Comparison of ENCODE assay signal across 26 cellular contexts in the genomic region with DNA sequence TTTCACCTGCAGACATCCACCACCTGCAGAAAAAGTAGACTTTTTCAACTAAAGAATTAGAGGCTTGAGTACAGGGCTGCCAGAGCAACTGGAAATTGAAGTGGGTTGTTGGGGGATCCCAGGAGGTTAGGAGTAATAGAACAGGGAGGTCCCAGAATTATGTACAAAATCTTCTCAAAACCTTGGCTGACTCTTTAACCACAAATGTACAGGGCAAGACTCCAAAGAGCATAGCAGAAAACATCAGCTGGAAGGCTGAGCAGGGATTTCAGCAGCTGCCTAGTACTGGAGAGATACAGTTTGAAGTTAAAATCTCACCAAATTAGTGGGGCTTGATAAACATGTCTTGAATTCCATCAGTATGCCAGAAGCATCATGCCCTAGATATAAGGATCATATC.
A peak's percentile ranks its signal among the peaks of the same experiment; 100 is the strongest.
DNase-seq lines count a peak whose midpoint lies in the region; ATAC-seq, FAIRE-seq and TF ChIP-seq lines count a peak whose summit lies in the region.
"Had no signal": no experiment of that assay in that cellular context is flagged by ENCODE, and none has a peak within 500 bp of the region (broad histone marks: within the 10 kb centered on the region; RNA-seq: fewer than 3 reads in every experiment).

No MANE protein-coding gene starts in this region.

- H3K9me3 ChIP-seq in pancreas (no peaks in the 10 kb centered on the region), Caco-2 (peaks cover 27% of the 10 kb centered on the region)

- no peak overlapping the region for H3K4me3 Mint-ChIP-seq in natural killer cell treated with Interleukin-12 subunit alpha and Interleukin-12 subunit beta and Interleukin-15 and Interleukin-18, amount 100 ng/mL, for 72 hours
- no peak overlapping the region for H3K4me3 Mint-ChIP-seq in Caco-2 (ENCODE audit: unreplicated experiment)
- H3K4me3 Mint-ChIP-seq: activated CD4-positive, alpha-beta T cell treated with anti-CD3 and anti-CD28 coated beads, Interleukin-2, amount 10 ng/mL, durations not matched to agents 24 days and 14 days; activated naive CD8-positive, alpha-beta T cell treated with anti-CD3 and anti-CD28 coated beads, Interleukin-2, amount 50 U/mL, for 24 hours; CD4-positive, alpha-beta T cell; GM23338; IgD-negative memory B cell; T-helper 1 cell treated with Interleukin-12 subunit alpha and Interleukin-12 subunit beta and Interleukin-4 antibody, amounts not matched to agents 30 μg/mL and 1 μg/mL, for 36 hours had no signal

- H3K27me3 ChIP-seq in pancreas (no peaks in the 10 kb centered on the region), Caco-2 (replicated peaks; ENCODE audit: control insufficient read depth, insufficient read depth, low read length) (no peaks in the 10 kb centered on the region)
- H3K27me3 ChIP-seq: foreskin keratinocyte, tibial nerve had no signal

- H3K27ac Mint-ChIP-seq in natural killer cell treated with Interleukin-12 subunit alpha and Interleukin-12 subunit beta and Interleukin-15 and Interleukin-18, amount 100 ng/mL, for 72 hours, result no peak overlapping the region
- H3K27ac Mint-ChIP-seq in Caco-2 (ENCODE audit: unreplicated experiment), result no peak overlapping the region
- H3K27ac Mint-ChIP-seq: activated CD4-positive, alpha-beta T cell treated with anti-CD3 and anti-CD28 coated beads, Interleukin-2, amount 10 ng/mL, durations not matched to agents 24 days and 14 days; activated naive CD8-positive, alpha-beta T cell treated with anti-CD3 and anti-CD28 coated beads, Interleukin-2, amount 50 U/mL, for 24 hours; CD4-positive, alpha-beta T cell; GM23338; IgD-negative memory B cell; T-helper 1 cell treated with Interleukin-12 subunit alpha and Interleukin-12 subunit beta and Interleukin-4 antibody, amounts not matched to agents 30 μg/mL and 1 μg/mL, for 36 hours had no signal

- peak in 3 of 4 donors; percentile 19 to 45 (median 30) for ATAC-seq in pancreas
- ATAC-seq in natural killer cell treated with Interleukin-12 subunit alpha and Interleukin-12 subunit beta and Interleukin-15 and Interleukin-18, amount 100 ng/mL, for 72 hours, result no peak
- ATAC-seq: activated naive CD8-positive, alpha-beta T cell treated with anti-CD3 and anti-CD28 coated beads, Interleukin-2, amount 50 U/mL, for 24 hours; foreskin keratinocyte; GM23338 had no signal

- no peaks in the 10 kb centered on the region for H3K36me3 ChIP-seq in pancreas
- no peaks in the 10 kb centered on the region for H3K36me3 ChIP-seq in Caco-2 (ENCODE audit: control insufficient read depth, insufficient read depth, low read length)

- CTCF ChIA-PET in Caco-2 (lab: Charles Lee), result no interaction called here

- no peak overlapping the region for H3K27ac ChIP-seq in pancreas
- H3K27ac ChIP-seq: foreskin keratinocyte had no signal

- FAIRE-seq in pancreas (lab: Jason Lieb, UNC), result no peak
- FAIRE-seq: GM12891, kidney had no signal

- H3K27me3 Mint-ChIP-seq in natural killer cell treated with Interleukin-12 subunit alpha and Interleukin-12 subunit beta and Interleukin-15 and Interleukin-18, amount 100 ng/mL, for 72 hours, result no peaks in the 10 kb centered on the region
- H3K27me3 Mint-ChIP-seq in Caco-2 (ENCODE audit: insufficient read depth, unreplicated experiment), result no peaks in the 10 kb centered on the region
- H3K27me3 Mint-ChIP-seq: activated naive CD8-positive, alpha-beta T cell treated with anti-CD3 and anti-CD28 coated beads, Interleukin-2, amount 50 U/mL, for 24 hours; CD4-positive, alpha-beta T cell had no signal

- DNase-seq in GM03348 (ENCODE audit: low spot score), result peak; percentile 37
- DNase-seq in amniotic epithelial cell (ENCODE audit: low read depth), result peak; percentile 86
- peak; percentile 96 for DNase-seq in fibroblast of peridontal ligament (ENCODE audit: extremely low read depth)
- no peak for DNase-seq in pancreas
- no peak for DNase-seq in natural killer cell treated with Interleukin-12 subunit alpha and Interleukin-12 subunit beta and Interleukin-15 and Interleukin-18, amount 100 ng/mL, for 72 hours (ENCODE audit: low spot score)
- DNase-seq in NCI-H2107 treated with DMSO at 0.1 percent for 48 hours (lab: John Stamatoyannopoulos, UW; ENCODE audit: unreplicated experiment), result no peak
- no peak for DNase-seq in Caco-2
- DNase-seq in NCI-H526 treated with DMSO at 0.1 percent for 48 hours (lab: John Stamatoyannopoulos, UW), result no peak
- DNase-seq: activated CD4-positive, alpha-beta T cell treated with anti-CD3 and anti-CD28 coated beads, Interleukin-2, amount 10 ng/mL, durations not matched to agents 24 days and 14 days; activated effector memory CD4-positive, alpha-beta T cell treated with Interleukin-2 at 50 U/mL for 16 hours; activated naive CD8-positive, alpha-beta T cell treated with anti-CD3 and anti-CD28 coated beads, Interleukin-2, amount 50 U/mL, for 24 hours; CD4-positive, alpha-beta T cell; foreskin keratinocyte; GDM1; kidney; NCI-H1694; NCI-H748 treated with DMSO at 0.1 percent for 48 hours; occipital lobe; SHP77; small intestine; stimulated activated naive CD4-positive, alpha-beta T cell had no signal

- no peaks in the 10 kb centered on the region for H3K4me1 ChIP-seq in pancreas
- H3K4me1 ChIP-seq in Caco-2, result no peaks in the 10 kb centered on the region
- H3K4me1 ChIP-seq: foreskin keratinocyte had no signal

- H3K9me3 Mint-ChIP-seq in natural killer cell treated with Interleukin-12 subunit alpha and Interleukin-12 subunit beta and Interleukin-15 and Interleukin-18, amount 100 ng/mL, for 72 hours, result peaks cover 23% of the 10 kb centered on the region
- H3K9me3 Mint-ChIP-seq in Caco-2 (ENCODE audit: unreplicated experiment), result peaks cover 55% of the 10 kb centered on the region

- no peaks in the 10 kb centered on the region for H3K4me1 Mint-ChIP-seq in natural killer cell treated with Interleukin-12 subunit alpha and Interleukin-12 subunit beta and Interleukin-15 and Interleukin-18, amount 100 ng/mL, for 72 hours (ENCODE audit: low read depth in 2 of 2)
- H3K4me1 Mint-ChIP-seq in Caco-2 (ENCODE audit: low read depth, unreplicated experiment), result no peaks in the 10 kb centered on the region
- H3K4me1 Mint-ChIP-seq: activated CD4-positive, alpha-beta T cell treated with anti-CD3 and anti-CD28 coated beads, Interleukin-2, amount 10 ng/mL, durations not matched to agents 24 days and 14 days; activated naive CD8-positive, alpha-beta T cell treated with anti-CD3 and anti-CD28 coated beads, Interleukin-2, amount 50 U/mL, for 24 hours; GM23338 had no signal

- no peak for TF ChIP-seq CTCF in pancreas (IDR thresholded peaks at IDR 0.05)
- TF ChIP-seq CTCF in Caco-2 (IDR thresholded peaks at IDR 0.05; ENCODE audit: insufficient read depth in 1 of 2, low read depth in 1 of 2, low read length in 1 of 2, severe bottlenecking in 1 of 2, unreplicated experiment in 1 of 2), result no peak

- no TSS peak for BruUV-seq in Caco-2 (replicated peaks; lab: Mats Ljungman, UMichigan)

- peaks cover 63% of the 10 kb centered on the region for H3K36me3 Mint-ChIP-seq in natural killer cell treated with Interleukin-12 subunit alpha and Interleukin-12 subunit beta and Interleukin-15 and Interleukin-18, amount 100 ng/mL, for 72 hours
- H3K36me3 Mint-ChIP-seq in Caco-2 (ENCODE audit: insufficient read depth, unreplicated experiment), result peaks cover 25% of the 10 kb centered on the region

- H3K4me3 ChIP-seq in pancreas (no peak overlapping the region), Caco-2 (ENCODE audit: low read depth, low read length) (no peak overlapping the region)
- H3K4me3 ChIP-seq: GM23338, tibial nerve had no signal

- POLR2A ChIA-PET in Caco-2 (lab: Charles Lee), result no interaction called here

- intact Hi-C loops in pancreas (cut with DNase I), result no loop called here
- intact Hi-C loops in Caco-2 (cut with micrococcal nuclease; ENCODE audit: unreplicated experiment), result no loop called here

Comparison
In these comparisons a context has a peak if more than half of its experiments do, and no peak if none do; other contexts are left out.
1. DNase-seq: peak in GM03348 (single experiment), amniotic epithelial cell (single experiment) and fibroblast of peridontal ligament (single experiment); none in pancreas (0 of 6), natural killer cell treated with Interleukin-12 subunit alpha and Interleukin-12 subunit beta and Interleukin-15 and Interleukin-18, amount 100 ng/mL, for 72 hours (single experiment), NCI-H2107 treated with DMSO at 0.1 percent for 48 hours (single experiment), Caco-2 (0 of 2) and NCI-H526 treated with DMSO at 0.1 percent for 48 hours (single experiment).
2. ATAC-seq: peak in pancreas (3 of 4); none in natural killer cell treated with Interleukin-12 subunit alpha and Interleukin-12 subunit beta and Interleukin-15 and Interleukin-18, amount 100 ng/mL, for 72 hours (0 of 2).